In the genomic region with DNA sequence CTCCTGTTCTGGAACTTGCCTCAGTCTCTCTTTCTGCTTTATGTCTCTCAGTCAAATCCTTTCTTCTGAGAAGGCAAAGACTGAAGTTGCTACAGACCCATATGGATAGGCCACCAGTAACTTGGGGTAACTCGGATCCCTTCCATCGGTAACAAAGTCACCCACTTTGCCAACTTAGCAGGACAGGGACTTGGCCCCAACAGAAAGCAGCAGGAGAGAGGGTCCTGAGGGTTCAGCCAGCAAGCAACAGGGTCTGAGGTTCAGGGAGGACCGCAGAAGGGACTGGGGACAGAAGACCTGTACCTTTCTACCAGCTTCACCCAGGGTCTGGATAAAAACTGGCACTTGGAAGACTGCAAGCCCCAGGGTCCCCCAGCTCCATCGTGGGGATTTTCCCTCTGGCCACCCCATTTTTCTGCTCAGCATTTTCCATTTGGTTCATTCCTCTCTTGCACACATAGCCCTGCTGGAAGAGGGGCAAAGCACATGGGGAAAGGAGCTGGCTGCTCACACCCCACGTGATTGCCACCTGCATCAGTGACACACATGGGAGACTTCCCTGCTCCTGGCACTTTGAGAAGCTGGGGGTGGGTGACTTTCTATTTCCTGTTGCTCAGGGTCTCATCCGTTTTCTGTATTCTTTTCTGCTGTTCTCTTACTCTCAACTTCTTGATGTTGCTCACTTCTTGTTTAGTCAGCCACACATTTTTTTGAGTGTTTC, we compare ENCODE assay signal across 1 cellular context.
TF ChIP-seq lines count a peak whose summit lies in the region.

No MANE protein-coding gene starts in this region.

TF ChIP-seq in GM12878, 131 proteins besides CTCF, POLR2A, EP300 and RAD21:
- TF ChIP-seq MYB (IDR thresholded peaks at IDR 0.05; ENCODE audit: borderline replicate concordance, low read depth, low read length) (no peak), TARDBP (IDR thresholded peaks at IDR 0.05; ENCODE audit: borderline replicate concordance) (no peak), RAD51 (IDR thresholded peaks at IDR 0.05) (peak; percentile 57), EGR1 (IDR thresholded peaks at IDR 0.05; ENCODE audit: borderline replicate concordance in 1 of 2, low read depth in 2 of 2, low read length in 2 of 2) (peak in 1 of 2 experiments; percentile 60; a peak in 1 of 3 replicates), ETV6 (conservative IDR thresholded peaks at IDR 0.05 in 1 of 2, IDR thresholded peaks at IDR 0.05 in 1 of 2; ENCODE audit: borderline replicate concordance in 1 of 2, low read depth in 1 of 2) (peak in 1 of 2 experiments; percentile 77; a peak in 2 of 4 replicates), TCF12 (IDR thresholded peaks at IDR 0.05; ENCODE audit: low read depth, low read length) (0 out of 2 replicates have a peak, but pooled peaks have one; percentile 4), TCF3 (IDR thresholded peaks at IDR 0.05; ENCODE audit: borderline replicate concordance, insufficient read depth, low read depth, low read length) (0 out of 2 replicates have a peak, but pooled peaks have one; percentile 33), IKZF1 (conservative IDR thresholded peaks at IDR 0.05) (peak; percentile 35; the same call in 1 of the 2 replicates), BCL11A (IDR thresholded peaks at IDR 0.05; ENCODE audit: low read depth, low read length) (no peak), DPF2 (IDR thresholded peaks at IDR 0.05) (no peak)
- TF ChIP-seq, protein P1, sequence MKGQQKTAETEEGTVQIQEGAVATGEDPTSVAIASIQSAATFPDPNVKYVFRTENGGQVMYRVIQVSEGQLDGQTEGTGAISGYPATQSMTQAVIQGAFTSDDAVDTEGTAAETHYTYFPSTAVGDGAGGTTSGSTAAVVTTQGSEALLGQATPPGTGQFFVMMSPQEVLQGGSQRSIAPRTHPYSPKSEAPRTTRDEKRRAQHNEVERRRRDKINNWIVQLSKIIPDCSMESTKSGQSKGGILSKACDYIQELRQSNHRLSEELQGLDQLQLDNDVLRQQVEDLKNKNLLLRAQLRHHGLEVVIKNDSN (IDR thresholded peaks at IDR 0.05; ENCODE audit: borderline replicate concordance, extremely low read length, insufficient read depth, low read depth, low read length): peak; percentile 61
